In the genomic region with DNA sequence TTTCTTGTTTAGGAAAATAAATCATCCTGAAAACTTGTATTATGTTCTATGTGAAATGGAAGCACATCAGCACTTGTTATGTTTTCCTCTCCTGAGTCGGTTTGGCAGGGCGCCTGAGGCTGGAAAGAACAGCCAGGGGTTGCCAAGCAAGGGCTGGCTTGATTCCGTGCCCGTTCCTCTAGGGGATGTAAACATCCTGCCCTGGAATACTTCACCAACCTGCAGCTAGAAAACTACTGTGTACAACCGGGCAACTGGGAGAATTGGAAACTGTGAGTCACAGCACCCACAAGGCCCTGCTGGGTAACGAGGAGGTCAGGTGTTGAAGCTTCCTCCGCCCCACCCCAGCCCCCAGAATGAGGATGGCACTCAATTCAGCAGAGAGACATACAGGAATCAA, we compare ENCODE assay signal across 8 cellular contexts.
DNase-seq lines count a peak whose midpoint lies in the region; ATAC-seq, FAIRE-seq and TF ChIP-seq lines count a peak whose summit lies in the region.

No MANE protein-coding gene starts in this region.

- H3K27me3 Mint-ChIP-seq in endothelial cell (ENCODE audit: unreplicated experiment) = peaks cover 1% of the 10 kb centered on the region

- H3K9me2 ChIP-seq in Karpas-422 (replicated peaks; ENCODE audit: insufficient read depth, low read length) = no peaks in the 10 kb centered on the region

- TF ChIP-seq POLR2A in sigmoid colon (IDR thresholded peaks at IDR 0.05) = no peak

- no peaks in the 10 kb centered on the region for H3K27me3 ChIP-seq in Karpas-422 (ENCODE audit: low read length)
- H3K27me3 ChIP-seq in sigmoid colon = no peaks in the 10 kb centered on the region

- H3K9me3 Mint-ChIP-seq in endothelial cell (ENCODE audit: unreplicated experiment) = no peaks in the 10 kb centered on the region

- ATAC-seq in SK-N-SH treated with all-trans-retinoic acid at 6 μM for 48 hours (peak; percentile 90), Right ventricle myocardium inferior (peak; percentile 83), GM21381 (IDR thresholded peaks at IDR 0.05; ENCODE audit: unreplicated experiment) (no peak)

- no peak for FAIRE-seq in D721Med (lab: Jason Lieb, UNC)

- H3K79me2 ChIP-seq in Karpas-422 (ENCODE audit: low read length) = no peaks in the 10 kb centered on the region

- no peaks in the 10 kb centered on the region for H3K36me3 Mint-ChIP-seq in endothelial cell (ENCODE audit: low read depth, unreplicated experiment)

- no peaks in the 10 kb centered on the region for H3K9me3 ChIP-seq in Karpas-422 (ENCODE audit: low read length)
- no peaks in the 10 kb centered on the region for H3K9me3 ChIP-seq in sigmoid colon

- no peak overlapping the region for H3K4me2 ChIP-seq in Karpas-422 (ENCODE audit: low read depth, low read length, poor library complexity, severe bottlenecking)

- peak; percentile 40 for DNase-seq in Karpas-422
- peak; percentile 88 for DNase-seq in Right ventricle myocardium inferior (ENCODE audit: missing footprints)
- DNase-seq in sigmoid colon = peak; percentile 97
- no peak for DNase-seq in endothelial cell (ENCODE audit: low spot score)
- no peak for DNase-seq in D721Med (ENCODE audit: insufficient read length, low spot score)
- DNase-seq in mesenteric fat pad (ENCODE audit: low spot score) = no peak

- peaks cover 14% of the 10 kb centered on the region for H3K4me1 ChIP-seq in Karpas-422 (ENCODE audit: low read length)
- peaks cover 0 to 43% (median 37%) of the 10 kb centered on the region in 4 donors for H3K4me1 ChIP-seq in sigmoid colon

- H3K4me1 Mint-ChIP-seq in endothelial cell (ENCODE audit: unreplicated experiment) = peaks cover 17% of the 10 kb centered on the region

- no peak for TF ChIP-seq CTCF in sigmoid colon (IDR thresholded peaks at IDR 0.05)
- no peak for TF ChIP-seq CTCF in endothelial cell (IDR thresholded peaks at IDR 0.05; ENCODE audit: unreplicated experiment)
- no peak for TF ChIP-seq CTCF in D721Med (IDR thresholded peaks at IDR 0.05; ENCODE audit: insufficient read depth, missing control alignments)

- TF ChIP-seq EP300 in sigmoid colon (IDR thresholded peaks at IDR 0.05) = peak; percentile 42 to 95 (median 70)

- H3K27ac ChIP-seq in Karpas-422 (ENCODE audit: low read length) = no peak overlapping the region
- peak overlapping the region; percentile 75 to 83 (median 80) for H3K27ac ChIP-seq in sigmoid colon

- H4K20me1 ChIP-seq in Karpas-422 (ENCODE audit: insufficient read depth, low read depth, low read length) = no peaks in the 10 kb centered on the region

- no peak overlapping the region for H2AFZ ChIP-seq in Karpas-422 (ENCODE audit: low read length)

- H3K4me3 ChIP-seq in Karpas-422 (ENCODE audit: low read length) (no peak overlapping the region), sigmoid colon (no peak overlapping the region)

- H3K36me3 ChIP-seq in Karpas-422 (ENCODE audit: insufficient read depth, low read length) = no peaks in the 10 kb centered on the region
- H3K36me3 ChIP-seq in sigmoid colon = no peaks in the 10 kb centered on the region

- H3K4me3 Mint-ChIP-seq in endothelial cell (ENCODE audit: unreplicated experiment) = no peak overlapping the region

- no peak overlapping the region for H3K9ac ChIP-seq in Karpas-422 (ENCODE audit: low read length)

- no peak overlapping the region for H3K27ac Mint-ChIP-seq in endothelial cell (ENCODE audit: unreplicated experiment)

- WGBS in sigmoid colon, 2 donors = 63 to 73% methylated on average over 7 of the region's 7 CpGs

- intact Hi-C loops in Right ventricle myocardium inferior (cut with DNase I) (loop anchor here (10.0 kb wide), 1 partner anchor 1593 kb away; no protein-coding TSS in a partner anchor), sigmoid colon (cut with DNase I) (loop anchor here (5.0 to 10.0 kb wide), 4 partner anchors 346 to 703 kb away; no protein-coding TSS in a partner anchor)

TF ChIP-seq in SK-N-SH treated with all-trans-retinoic acid at 6 μM for 48 hours, 23 proteins besides CTCF, POLR2A, EP300 and RAD21:
- TF ChIP-seq SNAI2 (CRISPR knock-in tag; IDR thresholded peaks at IDR 0.05) (no peak), ARNTL (CRISPR knock-in tag; IDR thresholded peaks at IDR 0.05; ENCODE audit: borderline replicate concordance, low read depth) (no peak), GLIS3 (CRISPR knock-in tag; IDR thresholded peaks at IDR 0.05) (no peak), RARB (CRISPR knock-in tag; IDR thresholded peaks at IDR 0.05) (no peak), ZNF8 (CRISPR knock-in tag; IDR thresholded peaks at IDR 0.05) (no peak), TOX (CRISPR knock-in tag; IDR thresholded peaks at IDR 0.05; ENCODE audit: borderline replicate concordance) (no peak), OSR1 (CRISPR knock-in tag; IDR thresholded peaks at IDR 0.05) (no peak), ZFP3 (CRISPR knock-in tag; IDR thresholded peaks at IDR 0.05) (no peak)
- TF ChIP-seq, protein P1, sequence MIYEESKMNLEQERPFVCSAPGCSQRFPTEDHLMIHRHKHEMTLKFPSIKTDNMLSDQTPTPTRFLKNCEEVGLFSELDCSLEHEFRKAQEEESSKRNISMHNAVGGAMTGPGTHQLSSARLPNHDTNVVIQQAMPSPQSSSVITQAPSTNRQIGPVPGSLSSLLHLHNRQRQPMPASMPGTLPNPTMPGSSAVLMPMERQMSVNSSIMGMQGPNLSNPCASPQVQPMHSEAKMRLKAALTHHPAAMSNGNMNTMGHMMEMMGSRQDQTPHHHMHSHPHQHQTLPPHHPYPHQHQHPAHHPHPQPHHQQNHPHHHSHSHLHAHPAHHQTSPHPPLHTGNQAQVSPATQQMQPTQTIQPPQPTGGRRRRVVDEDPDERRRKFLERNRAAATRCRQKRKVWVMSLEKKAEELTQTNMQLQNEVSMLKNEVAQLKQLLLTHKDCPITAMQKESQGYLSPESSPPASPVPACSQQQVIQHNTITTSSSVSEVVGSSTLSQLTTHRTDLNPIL (CRISPR knock-in tag; IDR thresholded peaks at IDR 0.05; ENCODE audit: low read depth) = no peak
- TF ChIP-seq, protein P2, sequence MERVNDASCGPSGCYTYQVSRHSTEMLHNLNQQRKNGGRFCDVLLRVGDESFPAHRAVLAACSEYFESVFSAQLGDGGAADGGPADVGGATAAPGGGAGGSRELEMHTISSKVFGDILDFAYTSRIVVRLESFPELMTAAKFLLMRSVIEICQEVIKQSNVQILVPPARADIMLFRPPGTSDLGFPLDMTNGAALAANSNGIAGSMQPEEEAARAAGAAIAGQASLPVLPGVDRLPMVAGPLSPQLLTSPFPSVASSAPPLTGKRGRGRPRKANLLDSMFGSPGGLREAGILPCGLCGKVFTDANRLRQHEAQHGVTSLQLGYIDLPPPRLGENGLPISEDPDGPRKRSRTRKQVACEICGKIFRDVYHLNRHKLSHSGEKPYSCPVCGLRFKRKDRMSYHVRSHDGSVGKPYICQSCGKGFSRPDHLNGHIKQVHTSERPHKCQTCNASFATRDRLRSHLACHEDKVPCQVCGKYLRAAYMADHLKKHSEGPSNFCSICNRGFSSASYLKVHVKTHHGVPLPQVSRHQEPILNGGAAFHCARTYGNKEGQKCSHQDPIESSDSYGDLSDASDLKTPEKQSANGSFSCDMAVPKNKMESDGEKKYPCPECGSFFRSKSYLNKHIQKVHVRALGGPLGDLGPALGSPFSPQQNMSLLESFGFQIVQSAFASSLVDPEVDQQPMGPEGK (CRISPR knock-in tag; IDR thresholded peaks at IDR 0.05; ENCODE audit: borderline replicate concordance) = no peak
- TF ChIP-seq, protein P3, sequence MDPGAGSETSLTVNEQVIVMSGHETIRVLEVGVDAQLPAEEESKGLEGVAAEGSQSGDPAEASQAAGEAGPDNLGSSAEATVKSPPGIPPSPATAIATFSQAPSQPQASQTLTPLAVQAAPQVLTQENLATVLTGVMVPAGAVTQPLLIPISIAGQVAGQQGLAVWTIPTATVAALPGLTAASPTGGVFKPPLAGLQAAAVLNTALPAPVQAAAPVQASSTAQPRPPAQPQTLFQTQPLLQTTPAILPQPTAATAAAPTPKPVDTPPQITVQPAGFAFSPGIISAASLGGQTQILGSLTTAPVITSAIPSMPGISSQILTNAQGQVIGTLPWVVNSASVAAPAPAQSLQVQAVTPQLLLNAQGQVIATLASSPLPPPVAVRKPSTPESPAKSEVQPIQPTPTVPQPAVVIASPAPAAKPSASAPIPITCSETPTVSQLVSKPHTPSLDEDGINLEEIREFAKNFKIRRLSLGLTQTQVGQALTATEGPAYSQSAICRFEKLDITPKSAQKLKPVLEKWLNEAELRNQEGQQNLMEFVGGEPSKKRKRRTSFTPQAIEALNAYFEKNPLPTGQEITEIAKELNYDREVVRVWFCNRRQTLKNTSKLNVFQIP (CRISPR knock-in tag; IDR thresholded peaks at IDR 0.05; ENCODE audit: borderline replicate concordance, low read depth) = no peak

Comparison
In these comparisons a context has a peak if more than half of its experiments do, and no peak if none do; other contexts are left out.
1. DNase-seq: peak in Karpas-422 (single experiment), Right ventricle myocardium inferior (single experiment) and sigmoid colon (single experiment); none in endothelial cell (single experiment), D721Med (single experiment) and mesenteric fat pad (single experiment).